14 cellular contexts compared by ENCODE assay signal in genomic region chr16:80250376-80250775, GRCh38.
"Had no signal": no experiment of that assay in that cellular context is flagged by ENCODE, and none has a peak within 500 bp of the region (broad histone marks: within the 10 kb centered on the region; RNA-seq: fewer than 3 reads in every experiment).

No MANE protein-coding gene starts in this region.

- H3K27me3 Mint-ChIP-seq: activated naive CD8-positive, alpha-beta T cell treated with anti-CD3 and anti-CD28 coated beads, Interleukin-2, amount 10 ng/mL, durations not matched to agents 7 days and 5 days had no signal

- H3K4me3 Mint-ChIP-seq: activated CD4-positive, alpha-beta T cell treated with anti-CD3 and anti-CD28 coated beads, Interleukin-2, amount 10 ng/mL, durations not matched to agents 7 days and 5 days; activated naive CD8-positive, alpha-beta T cell treated with anti-CD3 and anti-CD28 coated beads, Interleukin-2, amount 10 ng/mL, durations not matched to agents 7 days and 5 days; activated T-helper 1 cell treated with anti-CD3 and anti-CD28 coated beads, Interleukin-12 subunit alpha, Interleukin-12 subunit beta, Interleukin-2, Interleukin-4 antibody, amounts not matched to agents 30 ng/mL and 10 ng/mL and 1 ng/mL, durations not matched to agents 14 hours and 24 hours and 36 hours; brain; naive B cell; T-helper 2 cell treated with Interferon-gamma antibody and Interleukin-4, amounts not matched to agents 5 μg/mL and 100 μg/mL, for 36 hours had no signal

- DNase-seq: activated CD4-positive, alpha-beta T cell treated with anti-CD3 and anti-CD28 coated beads, Interleukin-2, amount 10 ng/mL, durations not matched to agents 7 days and 5 days; activated naive CD8-positive, alpha-beta T cell treated with anti-CD3 and anti-CD28 coated beads, Interleukin-2, amount 10 ng/mL, durations not matched to agents 7 days and 5 days; central memory CD4-positive, alpha-beta T cell; colonic mucosa; lower lobe of right lung; midbrain; naive B cell; pancreas; sigmoid colon; stimulated activated CD4-positive, alpha-beta T cell treated with anti-CD3 and anti-CD28 coated beads, Interleukin-2, amount 100 ng/mL, for 24 hours; stomach had no signal

- H3K4me1 Mint-ChIP-seq: activated CD4-positive, alpha-beta T cell treated with anti-CD3 and anti-CD28 coated beads, Interleukin-2, amount 10 ng/mL, durations not matched to agents 7 days and 5 days; activated naive CD8-positive, alpha-beta T cell treated with anti-CD3 and anti-CD28 coated beads, Interleukin-2, amount 10 ng/mL, durations not matched to agents 7 days and 5 days; brain; naive B cell had no signal

- H3K27ac Mint-ChIP-seq: activated CD4-positive, alpha-beta T cell treated with anti-CD3 and anti-CD28 coated beads, Interleukin-2, amount 10 ng/mL, durations not matched to agents 7 days and 5 days; activated naive CD8-positive, alpha-beta T cell treated with anti-CD3 and anti-CD28 coated beads, Interleukin-2, amount 10 ng/mL, durations not matched to agents 7 days and 5 days; activated T-helper 1 cell treated with anti-CD3 and anti-CD28 coated beads, Interleukin-12 subunit alpha, Interleukin-12 subunit beta, Interleukin-2, Interleukin-4 antibody, amounts not matched to agents 30 ng/mL and 10 ng/mL and 1 ng/mL, durations not matched to agents 14 hours and 24 hours and 36 hours; brain; naive B cell; T-helper 2 cell treated with Interferon-gamma antibody and Interleukin-4, amounts not matched to agents 5 μg/mL and 100 μg/mL, for 36 hours had no signal

- H3K9me3 Mint-ChIP-seq: activated CD4-positive, alpha-beta T cell treated with anti-CD3 and anti-CD28 coated beads, Interleukin-2, amount 10 ng/mL, durations not matched to agents 7 days and 5 days; activated naive CD8-positive, alpha-beta T cell treated with anti-CD3 and anti-CD28 coated beads, Interleukin-2, amount 10 ng/mL, durations not matched to agents 7 days and 5 days; activated T-helper 1 cell treated with anti-CD3 and anti-CD28 coated beads, Interleukin-12 subunit alpha, Interleukin-12 subunit beta, Interleukin-2, Interleukin-4 antibody, amounts not matched to agents 30 ng/mL and 10 ng/mL and 1 ng/mL, durations not matched to agents 14 hours and 24 hours and 36 hours; T-helper 2 cell treated with Interferon-gamma antibody and Interleukin-4, amounts not matched to agents 5 μg/mL and 100 μg/mL, for 36 hours had no signal

- H3K36me3 Mint-ChIP-seq: activated naive CD8-positive, alpha-beta T cell treated with anti-CD3 and anti-CD28 coated beads, Interleukin-2, amount 10 ng/mL, durations not matched to agents 7 days and 5 days; brain; naive B cell had no signal

- ATAC-seq: lower lobe of right lung, pancreas had no signal
